10 cellular contexts compared by ENCODE assay signal in the genomic region with DNA sequence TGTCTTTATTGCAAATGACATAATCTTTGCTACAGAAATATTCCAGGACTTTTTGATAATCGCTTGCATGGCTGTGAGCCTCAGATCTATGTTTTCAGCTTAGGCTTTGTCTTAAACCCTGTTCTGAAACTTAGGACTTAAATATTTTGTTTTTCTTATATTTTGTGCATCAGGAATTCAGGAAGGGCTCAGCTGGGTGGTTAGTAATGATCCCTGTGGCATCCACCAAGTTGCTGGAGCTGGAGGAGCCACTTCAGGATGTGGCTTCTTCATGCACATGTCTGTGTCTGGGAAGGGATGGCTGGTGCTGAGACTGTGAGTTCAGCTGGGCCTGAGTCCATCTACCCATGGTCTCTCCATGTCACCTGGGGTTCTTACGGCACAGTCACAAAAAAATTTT.
"Had no signal": no experiment of that assay in that cellular context is flagged by ENCODE, and none has a peak within 500 bp of the region (broad histone marks: within the 10 kb centered on the region; RNA-seq: fewer than 3 reads in every experiment).

No MANE protein-coding gene starts in this region.

- H3K4me1 Mint-ChIP-seq: H9 had no signal

- H3K27ac ChIP-seq: GM23248 had no signal

- DNase-seq: GM23248, GOT3, H7, H9, HCEC 1CT, HFFc6 had no signal

- FAIRE-seq: H1, H54 had no signal

- H3K9me3 ChIP-seq: HAP-1 had no signal

- H3K4me1 ChIP-seq: HAP-1 had no signal

- H3K27ac Mint-ChIP-seq: H9, HFFc6 had no signal

- H3K4me3 Mint-ChIP-seq: H9, HFFc6 had no signal

- H3K4me3 ChIP-seq: GM23248, HAP-1 had no signal

- H2AFZ ChIP-seq: GM23248 had no signal

- ATAC-seq: HCT116 had no signal

- H3K36me3 ChIP-seq: HAP-1 had no signal

- H3K9ac ChIP-seq: GM23248 had no signal
